Comparison of ENCODE assay signal across 8 cellular contexts in the genomic region with DNA sequence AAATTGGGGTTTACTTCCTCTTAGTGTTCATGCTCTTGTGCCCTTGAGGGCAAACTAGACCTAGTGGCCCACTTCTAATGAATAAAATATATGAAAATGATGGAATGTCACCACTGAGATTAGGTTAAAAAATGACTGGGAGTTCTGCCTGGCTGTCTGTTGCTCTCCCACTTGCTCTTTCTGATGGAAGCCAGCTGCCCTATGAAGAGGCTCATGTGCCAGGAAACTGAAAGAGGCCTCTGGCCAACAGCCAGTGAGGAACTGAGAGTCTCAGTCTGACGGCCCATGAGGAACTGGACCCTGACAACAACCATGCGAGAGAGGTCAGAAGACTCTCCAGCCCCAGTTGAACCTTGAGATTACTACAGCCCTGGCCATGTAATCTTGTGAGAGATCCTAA.
A peak's percentile ranks its signal among the peaks of the same experiment; 100 is the strongest.
DNase-seq lines count a peak whose midpoint lies in the region; ATAC-seq and TF ChIP-seq lines count a peak whose summit lies in the region.

No MANE protein-coding gene starts in this region.

- no peaks in the 10 kb centered on the region for H3K27me3 ChIP-seq in tibial nerve

- H3K9me3 ChIP-seq in tibial nerve: no peaks in the 10 kb centered on the region

- 10 to 12% methylated on average over 2 of the region's 2 CpGs for WGBS in tibial nerve, 2 donors

- no peak overlapping the region for H3K4me3 Mint-ChIP-seq in natural killer cell treated with Interleukin-12 subunit alpha and Interleukin-12 subunit beta and Interleukin-15 and Interleukin-18, amount 100 ng/mL, for 72 hours

- peak in 1 of 2 donors; percentile 54 for TF ChIP-seq EP300 in tibial nerve (IDR thresholded peaks at IDR 0.05)

- H3K27ac ChIP-seq in tibial nerve: peak overlapping the region in 1 of 4 donors; percentile 28
- H3K27ac ChIP-seq in RWPE1: no peak overlapping the region

- H3K9me3 Mint-ChIP-seq in natural killer cell treated with Interleukin-12 subunit alpha and Interleukin-12 subunit beta and Interleukin-15 and Interleukin-18, amount 100 ng/mL, for 72 hours: peaks cover 3% of the 10 kb centered on the region

- no peaks in the 10 kb centered on the region for H3K36me3 ChIP-seq in tibial nerve

- no peaks in the 10 kb centered on the region for H3K36me3 Mint-ChIP-seq in natural killer cell treated with Interleukin-12 subunit alpha and Interleukin-12 subunit beta and Interleukin-15 and Interleukin-18, amount 100 ng/mL, for 72 hours

- ATAC-seq in GM18499 (IDR thresholded peaks at IDR 0.05; ENCODE audit: insufficient read depth, unreplicated experiment) (peak; percentile 95), GM21737 (IDR thresholded peaks at IDR 0.05; ENCODE audit: unreplicated experiment) (peak; percentile 100), left cardiac atrium (peak; percentile 96 to 97)
- no peak for ATAC-seq in natural killer cell treated with Interleukin-12 subunit alpha and Interleukin-12 subunit beta and Interleukin-15 and Interleukin-18, amount 100 ng/mL, for 72 hours

- H3K27me3 Mint-ChIP-seq in natural killer cell treated with Interleukin-12 subunit alpha and Interleukin-12 subunit beta and Interleukin-15 and Interleukin-18, amount 100 ng/mL, for 72 hours: peaks cover 0 to 2% of the 10 kb centered on the region in 2 donors

- DNase-seq in NCI-H1092 treated with DMSO at 0.1 percent for 48 hours (lab: John Stamatoyannopoulos, UW) (peak; percentile 48), left cardiac atrium (peak; percentile 81), tibial nerve (ENCODE audit: low spot score in 2 of 2) (peak; percentile 52 to 68), HCEC 1CT (no peak), RWPE1 (ENCODE audit: low spot score) (no peak)
- DNase-seq in natural killer cell treated with Interleukin-12 subunit alpha and Interleukin-12 subunit beta and Interleukin-15 and Interleukin-18, amount 100 ng/mL, for 72 hours (ENCODE audit: low spot score): no peak

- peaks cover 0 to 3% of the 10 kb centered on the region in 2 donors for H3K4me1 Mint-ChIP-seq in natural killer cell treated with Interleukin-12 subunit alpha and Interleukin-12 subunit beta and Interleukin-15 and Interleukin-18, amount 100 ng/mL, for 72 hours (ENCODE audit: low read depth in 2 of 2)

- POLR2A ChIA-PET in RWPE1 (lab: Yijun Ruan, JAX; ENCODE audit: low non-redundant PET): no interaction called here

- H3K27ac Mint-ChIP-seq in natural killer cell treated with Interleukin-12 subunit alpha and Interleukin-12 subunit beta and Interleukin-15 and Interleukin-18, amount 100 ng/mL, for 72 hours: no peak overlapping the region

- TF ChIP-seq CTCF in tibial nerve (IDR thresholded peaks at IDR 0.05) (no peak), RWPE1 (conservative IDR thresholded peaks at IDR 0.05; ENCODE audit: low read depth) (no peak)

- no peak for TF ChIP-seq POLR2A in tibial nerve (IDR thresholded peaks at IDR 0.05)

- H3K4me3 ChIP-seq in tibial nerve: no peak overlapping the region

- intact Hi-C loops in left cardiac atrium (cut with DNase I): no loop called here

- CTCF ChIA-PET in RWPE1 (lab: Yijun Ruan, JAX): no interaction called here

- H3K4me1 ChIP-seq in tibial nerve: peaks cover 0 to 4% (median 0%) of the 10 kb centered on the region in 4 donors

Comparison
In these comparisons a context has a peak if more than half of its experiments do, and no peak if none do; other contexts are left out.
1. ATAC-seq: peak in GM18499 (single experiment), GM21737 (single experiment) and left cardiac atrium (2 of 2); none in natural killer cell treated with Interleukin-12 subunit alpha and Interleukin-12 subunit beta and Interleukin-15 and Interleukin-18, amount 100 ng/mL, for 72 hours (0 of 2).
2. DNase-seq: peak in NCI-H1092 treated with DMSO at 0.1 percent for 48 hours (single experiment), left cardiac atrium (single experiment) and tibial nerve (2 of 2); none in HCEC 1CT (single experiment), RWPE1 (single experiment) and natural killer cell treated with Interleukin-12 subunit alpha and Interleukin-12 subunit beta and Interleukin-15 and Interleukin-18, amount 100 ng/mL, for 72 hours (single experiment).